Comparison of ENCODE assay signal across 8 cellular contexts in genomic region chr9:136629879-136630661, GRCh38. TPM values are rescaled to one million over a fixed set of nuclear protein-coding genes. Genes with fewer than 3 reads are reported as not detected.
A peak's percentile ranks its signal among the peaks of the same experiment; 100 is the strongest.
DNase-seq lines count a peak whose midpoint lies in the region; ATAC-seq and TF ChIP-seq lines count a peak whose summit lies in the region.

No MANE protein-coding gene starts in this region.

- peak; percentile 65 to 76 for TF ChIP-seq CTCF in brain (conservative IDR thresholded peaks at IDR 0.05)

- H3K27ac ChIP-seq in CD4-positive, alpha-beta memory T cell (ENCODE audit: low read depth, low read length): no peak overlapping the region

- peaks cover 6% of the 10 kb centered on the region for H3K4me1 ChIP-seq in CD4-positive, alpha-beta memory T cell (ENCODE audit: insufficient read depth, low read length)

- CTCF ChIA-PET in CD4-positive, alpha-beta memory T cell (lab: Charles Lee; ENCODE audit: partially characterized antibody): interaction anchor here (0.9 to 8.0 kb wide), 2 partner anchors 14 to 142 kb away, joined by 3 to 120 read pairs; no protein-coding TSS in a partner anchor

- intact Hi-C loops in CD4-positive, alpha-beta memory T cell (cut with micrococcal nuclease): loop anchor here (2.0 kb wide), 1 partner anchor 83 kb away; the partner anchor contains the start of gene NOTCH1
- intact Hi-C loops in left colon (cut with DNase I, micrococcal nuclease): loop anchor here (2.0 to 5.0 kb wide), 3 partner anchors 139 to 145 kb away; no protein-coding TSS in a partner anchor

- DNase-seq in CD4-positive, alpha-beta memory T cell: peak in 4 of 5 donors; percentile 44 to 47 (median 44)
- DNase-seq in KG1 (lab: John Stamatoyannopoulos, UW): peak; percentile 43
- peak; percentile 42 for DNase-seq in T-helper 2 cell treated with Interferon-gamma antibody and Interleukin-4, amounts not matched to agents 5 μg/mL and 100 μg/mL, for 36 hours (ENCODE audit: low spot score)
- peak; percentile 56 to 79 for DNase-seq in left colon
- DNase-seq in stimulated activated CD8-positive, alpha-beta memory T cell treated with anti-CD3 and anti-CD28 coated beads, Interleukin-15, amount 100 ng/mL, for 24 hours (ENCODE audit: low read depth): peak; percentile 22

- peaks cover 0 to 3% (median 1%) of the 10 kb centered on the region in 4 donors for H3K4me1 Mint-ChIP-seq in CD4-positive, alpha-beta memory T cell
- H3K4me1 Mint-ChIP-seq in T-helper 2 cell treated with Interferon-gamma antibody and Interleukin-4, amounts not matched to agents 5 μg/mL and 100 μg/mL, for 36 hours (ENCODE audit: low read depth): no peaks in the 10 kb centered on the region
- peaks cover 23% of the 10 kb centered on the region for H3K4me1 Mint-ChIP-seq in brain

- peak overlapping the region in 1 of 7 donors; percentile 73 for H3K27ac Mint-ChIP-seq in CD4-positive, alpha-beta memory T cell
- H3K27ac Mint-ChIP-seq in T-helper 2 cell treated with Interferon-gamma antibody and Interleukin-4, amounts not matched to agents 5 μg/mL and 100 μg/mL, for 36 hours: no peak overlapping the region
- peak overlapping the region in 2 of 5 experiments; percentile 43 to 53 for H3K27ac Mint-ChIP-seq in brain

- H3K4me3 Mint-ChIP-seq in CD4-positive, alpha-beta memory T cell: no peak overlapping the region
- no peak overlapping the region for H3K4me3 Mint-ChIP-seq in T-helper 2 cell treated with Interferon-gamma antibody and Interleukin-4, amounts not matched to agents 5 μg/mL and 100 μg/mL, for 36 hours
- peak overlapping the region in 1 of 5 experiments; percentile 31 for H3K4me3 Mint-ChIP-seq in brain

- H3K36me3 ChIP-seq in CD4-positive, alpha-beta memory T cell (ENCODE audit: insufficient read depth, low read length): no peaks in the 10 kb centered on the region

- no peak overlapping the region for H3K4me3 ChIP-seq in CD4-positive, alpha-beta memory T cell (ENCODE audit: low read length in 2 of 2)

- ATAC-seq in left colon (peak; percentile 54), GM18861 (IDR thresholded peaks at IDR 0.05; ENCODE audit: unreplicated experiment) (no peak), GM19324 (IDR thresholded peaks at IDR 0.05; ENCODE audit: low FRiP score, unreplicated experiment) (no peak)

- H3K9me3 ChIP-seq in CD4-positive, alpha-beta memory T cell (ENCODE audit: control insufficient read depth in 1 of 2, low read length in 2 of 2): no peaks in the 10 kb centered on the region

- H3K36me3 Mint-ChIP-seq in CD4-positive, alpha-beta memory T cell: no peaks in the 10 kb centered on the region
- H3K36me3 Mint-ChIP-seq in T-helper 2 cell treated with Interferon-gamma antibody and Interleukin-4, amounts not matched to agents 5 μg/mL and 100 μg/mL, for 36 hours (ENCODE audit: low read depth): no peaks in the 10 kb centered on the region
- no peaks in the 10 kb centered on the region for H3K36me3 Mint-ChIP-seq in brain

- no peaks in the 10 kb centered on the region for H3K27me3 ChIP-seq in CD4-positive, alpha-beta memory T cell (ENCODE audit: insufficient read depth, low read length)

- H3K9me3 Mint-ChIP-seq in CD4-positive, alpha-beta memory T cell: no peaks in the 10 kb centered on the region
- no peaks in the 10 kb centered on the region for H3K9me3 Mint-ChIP-seq in T-helper 2 cell treated with Interferon-gamma antibody and Interleukin-4, amounts not matched to agents 5 μg/mL and 100 μg/mL, for 36 hours
- peaks cover 0 to 5% (median 0%) of the 10 kb centered on the region in 5 experiments for H3K9me3 Mint-ChIP-seq in brain

- peaks cover 3 to 4% of the 10 kb centered on the region in 2 donors for H3K27me3 Mint-ChIP-seq in CD4-positive, alpha-beta memory T cell
- H3K27me3 Mint-ChIP-seq in T-helper 2 cell treated with Interferon-gamma antibody and Interleukin-4, amounts not matched to agents 5 μg/mL and 100 μg/mL, for 36 hours (ENCODE audit: low read depth): peaks cover 3% of the 10 kb centered on the region
- H3K27me3 Mint-ChIP-seq in brain: peaks cover 4% of the 10 kb centered on the region

- POLR2A ChIA-PET in CD4-positive, alpha-beta memory T cell (lab: Charles Lee; ENCODE audit: partially characterized antibody): interaction anchor here (1.0 kb wide), 1 partner anchor 142 kb away, joined by 3 read pairs; no protein-coding TSS in a partner anchor

RNA-seq across cellular contexts. Expression of gene EGFL7, which starts 32.6 kb away (rescaled TPM):
- total RNA-seq in CD4-positive, alpha-beta memory T cell: not detected
- polyA plus RNA-seq in CD4-positive, alpha-beta memory T cell: under 1 TPM in 1 of 2 donors, not detected in 1; 0.64 TPM
- polyA plus RNA-seq in brain (ENCODE audit: insufficient read depth, low read depth, low replicate concordance): 36.4 TPM
- 10 to 100 TPM; 14.3 to 17.2 TPM for total RNA-seq in left colon

RNA-seq across cellular contexts. Expression of gene AGPAT2, which starts 57.2 kb away (rescaled TPM):
- 1 to 10 TPM; 6.9 to 7.8 TPM for total RNA-seq in CD4-positive, alpha-beta memory T cell
- 10 to 100 TPM; 16.2 to 20.6 TPM for polyA plus RNA-seq in CD4-positive, alpha-beta memory T cell
- polyA plus RNA-seq in brain (ENCODE audit: insufficient read depth, low read depth, low replicate concordance): 42.6 TPM
- total RNA-seq in left colon: 100 to 1,000 TPM; 152 to 211 TPM

Comparison
In these comparisons a context has a peak if more than half of its experiments do, and no peak if none do; other contexts are left out.
1. RNA of gene EGFL7, which starts 32.6 kb away (total RNA-seq): 14.3 to 17.2 TPM in left colon; not detected in CD4-positive, alpha-beta memory T cell; every median in the first group is over 10 times any median in the second.
2. RNA of gene AGPAT2, which starts 57.2 kb away (total RNA-seq): 152 to 211 TPM in left colon; 6.9 to 7.8 TPM in CD4-positive, alpha-beta memory T cell; every median in the first group is over 10 times any median in the second.
3. Peak in every context shown above with its lines, with median percentiles within 50 percentile points of each other: DNase-seq.